Comparison of ENCODE assay signal across 11 cellular contexts in genomic region chr7:149620961-149621360, GRCh38.
DNase-seq lines count a peak whose midpoint lies in the region; ATAC-seq and FAIRE-seq lines count a peak whose summit lies in the region.
"Had no signal": no experiment of that assay in that cellular context is flagged by ENCODE, and none has a peak within 500 bp of the region (broad histone marks: within the 10 kb centered on the region; RNA-seq: fewer than 3 reads in every experiment).

No MANE protein-coding gene starts in this region.

- peaks cover 15% of the 10 kb centered on the region; the same call in 1 of the 2 replicates for H4K20me1 ChIP-seq in Karpas-422 (ENCODE audit: insufficient read depth, low read depth, low read length)

- CTCF ChIA-PET in activated CD4-positive, alpha-beta T cell treated with anti-CD3 and anti-CD28 coated beads, Interleukin-2, amount 10 ng/mL, durations not matched to agents 7 days and 5 days (lab: Charles Lee): no interaction called here

- H3K4me2 ChIP-seq in Karpas-422 (ENCODE audit: low read depth, low read length, poor library complexity, severe bottlenecking): no peak overlapping the region

- H2AFZ ChIP-seq in Karpas-422 (ENCODE audit: low read length): no peak overlapping the region

- H3K36me3 Mint-ChIP-seq in activated CD4-positive, alpha-beta T cell treated with anti-CD3 and anti-CD28 coated beads, Interleukin-2, amount 10 ng/mL, durations not matched to agents 7 days and 5 days (ENCODE audit: low read depth): peaks cover 58% of the 10 kb centered on the region
- peaks cover 63% of the 10 kb centered on the region for H3K36me3 Mint-ChIP-seq in activated T-helper 2 cell treated with anti-CD3 and anti-CD28 coated beads, Interferon-gamma antibody, Interleukin-2, Interleukin-4, amounts not matched to agents 10 μg/mL and 5 μg/mL and 100 μg/mL, durations not matched to agents 14 hours and 24 hours and 36 hours (ENCODE audit: low read depth)
- H3K36me3 Mint-ChIP-seq in stimulated activated effector memory CD8-positive, alpha-beta T cell treated with anti-CD3 and anti-CD28 coated beads, Interleukin-12 subunit alpha, Interleukin-12 subunit beta, amount 100 ng/mL, for 72 hours: peaks cover 64% of the 10 kb centered on the region

- FAIRE-seq in RCC 7860 (lab: Jason Lieb, UNC): no peak
- FAIRE-seq: small intestine had no signal

- H3K27me3 Mint-ChIP-seq in activated CD4-positive, alpha-beta T cell treated with anti-CD3 and anti-CD28 coated beads, Interleukin-2, amount 10 ng/mL, durations not matched to agents 7 days and 5 days: no peaks in the 10 kb centered on the region
- H3K27me3 Mint-ChIP-seq in activated T-helper 2 cell treated with anti-CD3 and anti-CD28 coated beads, Interferon-gamma antibody, Interleukin-2, Interleukin-4, amounts not matched to agents 10 μg/mL and 5 μg/mL and 100 μg/mL, durations not matched to agents 14 hours and 24 hours and 36 hours (ENCODE audit: low read depth): no peaks in the 10 kb centered on the region

- H3K9me2 ChIP-seq in Karpas-422 (replicated peaks; ENCODE audit: insufficient read depth, low read length): no peaks in the 10 kb centered on the region

- H3K9ac ChIP-seq in Karpas-422 (ENCODE audit: low read length): no peak overlapping the region

- no peaks in the 10 kb centered on the region for H3K9me3 Mint-ChIP-seq in activated CD4-positive, alpha-beta T cell treated with anti-CD3 and anti-CD28 coated beads, Interleukin-2, amount 10 ng/mL, durations not matched to agents 7 days and 5 days
- no peaks in the 10 kb centered on the region for H3K9me3 Mint-ChIP-seq in activated T-helper 2 cell treated with anti-CD3 and anti-CD28 coated beads, Interferon-gamma antibody, Interleukin-2, Interleukin-4, amounts not matched to agents 10 μg/mL and 5 μg/mL and 100 μg/mL, durations not matched to agents 14 hours and 24 hours and 36 hours
- no peaks in the 10 kb centered on the region for H3K9me3 Mint-ChIP-seq in stimulated activated effector memory CD8-positive, alpha-beta T cell treated with anti-CD3 and anti-CD28 coated beads, Interleukin-12 subunit alpha, Interleukin-12 subunit beta, amount 100 ng/mL, for 72 hours

- H3K27ac Mint-ChIP-seq in activated CD4-positive, alpha-beta T cell treated with anti-CD3 and anti-CD28 coated beads, Interleukin-2, amount 10 ng/mL, durations not matched to agents 7 days and 5 days: no peak overlapping the region
- peak overlapping the region; percentile 74 for H3K27ac Mint-ChIP-seq in activated T-helper 2 cell treated with anti-CD3 and anti-CD28 coated beads, Interferon-gamma antibody, Interleukin-2, Interleukin-4, amounts not matched to agents 10 μg/mL and 5 μg/mL and 100 μg/mL, durations not matched to agents 14 hours and 24 hours and 36 hours
- H3K27ac Mint-ChIP-seq in stimulated activated effector memory CD8-positive, alpha-beta T cell treated with anti-CD3 and anti-CD28 coated beads, Interleukin-12 subunit alpha, Interleukin-12 subunit beta, amount 100 ng/mL, for 72 hours: peak overlapping the region; percentile 77

- H3K4me1 Mint-ChIP-seq in activated CD4-positive, alpha-beta T cell treated with anti-CD3 and anti-CD28 coated beads, Interleukin-2, amount 10 ng/mL, durations not matched to agents 7 days and 5 days: peaks cover 45% of the 10 kb centered on the region
- H3K4me1 Mint-ChIP-seq in activated T-helper 2 cell treated with anti-CD3 and anti-CD28 coated beads, Interferon-gamma antibody, Interleukin-2, Interleukin-4, amounts not matched to agents 10 μg/mL and 5 μg/mL and 100 μg/mL, durations not matched to agents 14 hours and 24 hours and 36 hours (ENCODE audit: low read depth): peaks cover 38% of the 10 kb centered on the region
- H3K4me1 Mint-ChIP-seq in stimulated activated effector memory CD8-positive, alpha-beta T cell treated with anti-CD3 and anti-CD28 coated beads, Interleukin-12 subunit alpha, Interleukin-12 subunit beta, amount 100 ng/mL, for 72 hours: peaks cover 65% of the 10 kb centered on the region

- H3K4me3 ChIP-seq in Karpas-422 (ENCODE audit: low read length): no peak overlapping the region

- peaks cover 23% of the 10 kb centered on the region for H3K4me1 ChIP-seq in Karpas-422 (ENCODE audit: low read length)

- peaks cover 29% of the 10 kb centered on the region for H3K79me2 ChIP-seq in Karpas-422 (ENCODE audit: low read length)

- peak; percentile 30 for ATAC-seq in HG03103 (IDR thresholded peaks at IDR 0.05; ENCODE audit: low read depth, unreplicated experiment)
- ATAC-seq in stimulated activated effector memory CD8-positive, alpha-beta T cell treated with anti-CD3 and anti-CD28 coated beads, Interleukin-12 subunit alpha, Interleukin-12 subunit beta, amount 100 ng/mL, for 72 hours: peak; percentile 77
- ATAC-seq in left lobe of liver: no peak

- H3K27me3 ChIP-seq in Karpas-422 (ENCODE audit: low read length): no peaks in the 10 kb centered on the region

- H3K27ac ChIP-seq in Karpas-422 (ENCODE audit: low read length): no peak overlapping the region

- POLR2A ChIA-PET in activated CD4-positive, alpha-beta T cell treated with anti-CD3 and anti-CD28 coated beads, Interleukin-2, amount 10 ng/mL, durations not matched to agents 7 days and 5 days (lab: Charles Lee): no interaction called here

- 0 out of 2 replicates have a peak, but pooled peaks cover 4% of the 10 kb centered on the region for H3K36me3 ChIP-seq in Karpas-422 (ENCODE audit: insufficient read depth, low read length)

- H3K9me3 ChIP-seq in Karpas-422 (ENCODE audit: low read length): no peaks in the 10 kb centered on the region

- H3K4me3 Mint-ChIP-seq in activated CD4-positive, alpha-beta T cell treated with anti-CD3 and anti-CD28 coated beads, Interleukin-2, amount 10 ng/mL, durations not matched to agents 7 days and 5 days: no peak overlapping the region
- H3K4me3 Mint-ChIP-seq in activated T-helper 2 cell treated with anti-CD3 and anti-CD28 coated beads, Interferon-gamma antibody, Interleukin-2, Interleukin-4, amounts not matched to agents 10 μg/mL and 5 μg/mL and 100 μg/mL, durations not matched to agents 14 hours and 24 hours and 36 hours (ENCODE audit: low read depth): no peak overlapping the region
- H3K4me3 Mint-ChIP-seq in stimulated activated effector memory CD8-positive, alpha-beta T cell treated with anti-CD3 and anti-CD28 coated beads, Interleukin-12 subunit alpha, Interleukin-12 subunit beta, amount 100 ng/mL, for 72 hours: peak overlapping the region; percentile 98

- peak; percentile 18 for DNase-seq in activated CD4-positive, alpha-beta T cell treated with anti-CD3 and anti-CD28 coated beads, Interleukin-2, amount 10 ng/mL, durations not matched to agents 7 days and 5 days
- DNase-seq in activated CD4-positive, alpha-beta T cell treated with anti-CD3 and anti-CD28 coated beads, Interleukin-2, amount 50 U/mL, for 1 hour: no peak
- no peak for DNase-seq in activated T-helper 2 cell treated with anti-CD3 and anti-CD28 coated beads, Interferon-gamma antibody, Interleukin-2, Interleukin-4, amounts not matched to agents 10 μg/mL and 5 μg/mL and 100 μg/mL, durations not matched to agents 14 hours and 24 hours and 36 hours (ENCODE audit: low spot score)
- peak; percentile 52 to 82 for DNase-seq in stimulated activated effector memory CD8-positive, alpha-beta T cell treated with anti-CD3 and anti-CD28 coated beads, Interleukin-12 subunit alpha, Interleukin-12 subunit beta, amount 100 ng/mL, for 72 hours (ENCODE audit: low spot score in 2 of 2)
- no peak for DNase-seq in Karpas-422
- no peak for DNase-seq in RCC 7860 (ENCODE audit: low spot score)
- no peak for DNase-seq in left lobe of liver (ENCODE audit: low spot score)
- DNase-seq: islet precursor cell, NCI-H1436, small intestine had no signal

- intact Hi-C loops in activated T-helper 2 cell treated with anti-CD3 and anti-CD28 coated beads, Interferon-gamma antibody, Interleukin-2, Interleukin-4, amounts not matched to agents 10 μg/mL and 5 μg/mL and 100 μg/mL, durations not matched to agents 14 hours and 24 hours and 36 hours (cut with micrococcal nuclease): loop anchor here (1.0 to 10.0 kb wide), 5 partner anchors 20 to 596 kb away; partner anchors contain the start of genes ATP6V0E2, PDIA4 and ZNF783

Comparison
In these comparisons a context has a peak if more than half of its experiments do, and no peak if none do; other contexts are left out.
1. DNase-seq: peak in activated CD4-positive, alpha-beta T cell treated with anti-CD3 and anti-CD28 coated beads, Interleukin-2, amount 10 ng/mL, durations not matched to agents 7 days and 5 days (single experiment) and stimulated activated effector memory CD8-positive, alpha-beta T cell treated with anti-CD3 and anti-CD28 coated beads, Interleukin-12 subunit alpha, Interleukin-12 subunit beta, amount 100 ng/mL, for 72 hours (2 of 2); none in activated CD4-positive, alpha-beta T cell treated with anti-CD3 and anti-CD28 coated beads, Interleukin-2, amount 50 U/mL, for 1 hour (single experiment), activated T-helper 2 cell treated with anti-CD3 and anti-CD28 coated beads, Interferon-gamma antibody, Interleukin-2, Interleukin-4, amounts not matched to agents 10 μg/mL and 5 μg/mL and 100 μg/mL, durations not matched to agents 14 hours and 24 hours and 36 hours (single experiment), Karpas-422 (single experiment), RCC 7860 (single experiment) and left lobe of liver (single experiment).